Comparison of ENCODE assay signal across 2 cellular contexts in genomic region chr7:158533386-158534133, GRCh38.
TF ChIP-seq lines count a peak whose summit lies in the region.

No MANE protein-coding gene starts in this region.

TF ChIP-seq in IMR-90, 13 proteins besides CTCF, POLR2A, EP300 and RAD21:
- TF ChIP-seq FOS (IDR thresholded peaks at IDR 0.05; ENCODE audit: low read depth, low read length) (no peak), SMC3 (IDR thresholded peaks at IDR 0.05; ENCODE audit: low read depth, low read length) (no peak)

TF ChIP-seq in H1, 55 proteins besides CTCF, POLR2A, EP300 and RAD21:
- TF ChIP-seq ASH2L (IDR thresholded peaks at IDR 0.05; ENCODE audit: low read length) (no peak), TAF7 (optimal IDR thresholded peaks at IDR 0.05; ENCODE audit: borderline replicate concordance, low read depth, low read length) (no peak), NRF1 (IDR thresholded peaks at IDR 0.05; ENCODE audit: low read depth, low read length) (no peak), JUN (IDR thresholded peaks at IDR 0.05; ENCODE audit: low read depth, low read length) (no peak), CEBPB (IDR thresholded peaks at IDR 0.05; ENCODE audit: low read depth, low read length) (no peak), JUND (IDR thresholded peaks at IDR 0.05; ENCODE audit: low read length) (no peak), FOSL1 (IDR thresholded peaks at IDR 0.05; ENCODE audit: insufficient read depth, low read depth, low read length) (no peak), BCL11A (IDR thresholded peaks at IDR 0.05; ENCODE audit: low read depth in 2 of 2, low read length in 2 of 2) (no peak), TAF1 (IDR thresholded peaks at IDR 0.05; ENCODE audit: low read depth, low read length) (no peak), CREB1 (IDR thresholded peaks at IDR 0.05) (no peak), HDAC6 (IDR thresholded peaks at IDR 0.05; ENCODE audit: low read depth, low read length) (no peak), SP2 (IDR thresholded peaks at IDR 0.05; ENCODE audit: low read length) (no peak), SUZ12 (IDR thresholded peaks at IDR 0.05; ENCODE audit: low read length) (no peak), KDM1A (IDR thresholded peaks at IDR 0.05; ENCODE audit: borderline replicate concordance, low read length) (no peak), E2F6 (IDR thresholded peaks at IDR 0.05) (no peak), CBX8 (IDR thresholded peaks at IDR 0.05; ENCODE audit: borderline replicate concordance, low read depth, low read length) (no peak)
